1 cellular context compared by ENCODE assay signal in genomic region chr20:21767739-21768223, GRCh38.
TF ChIP-seq lines count a peak whose summit lies in the region.

No MANE protein-coding gene starts in this region.

TF ChIP-seq in HepG2, 621 proteins besides CTCF, POLR2A, EP300 and RAD21 (continued from another document and continues in another):
- TF ChIP-seq ZNF574 (CRISPR knock-in tag; IDR thresholded peaks at IDR 0.05) (peak; percentile 24), ZNF550 (CRISPR knock-in tag; IDR thresholded peaks at IDR 0.05; ENCODE audit: borderline replicate concordance) (no peak), ARNTL (CRISPR knock-in tag; IDR thresholded peaks at IDR 0.05) (0 out of 2 replicates have a peak, but pooled peaks have one; percentile 48), ZNF577 (CRISPR knock-in tag; IDR thresholded peaks at IDR 0.05; ENCODE audit: borderline replicate concordance, low read depth) (no peak), ZNF414 (CRISPR knock-in tag; IDR thresholded peaks at IDR 0.05) (no peak), ARNT2 (CRISPR knock-in tag; IDR thresholded peaks at IDR 0.05; ENCODE audit: low read depth) (no peak), ZNF878 (CRISPR knock-in tag; IDR thresholded peaks at IDR 0.05) (no peak), DMTF1 (CRISPR knock-in tag; IDR thresholded peaks at IDR 0.05) (no peak), ZKSCAN5 (CRISPR knock-in tag; IDR thresholded peaks at IDR 0.05) (no peak), CREBL2 (CRISPR knock-in tag; IDR thresholded peaks at IDR 0.05; ENCODE audit: borderline replicate concordance) (no peak), HOXA3 (CRISPR knock-in tag; IDR thresholded peaks at IDR 0.05) (no peak), ZNF678 (CRISPR knock-in tag; IDR thresholded peaks at IDR 0.05) (no peak), DR1 (CRISPR knock-in tag; IDR thresholded peaks at IDR 0.05) (no peak), ZNF781 (CRISPR knock-in tag; IDR thresholded peaks at IDR 0.05; ENCODE audit: borderline replicate concordance, not compliant biosample characterization) (no peak), TFDP1 (CRISPR knock-in tag; IDR thresholded peaks at IDR 0.05; ENCODE audit: borderline replicate concordance) (peak; percentile 40; the same call in 1 of the 2 replicates), ZNF17 (CRISPR knock-in tag; IDR thresholded peaks at IDR 0.05) (no peak), GPN1 (CRISPR knock-in tag; IDR thresholded peaks at IDR 0.05; ENCODE audit: borderline replicate concordance) (no peak), TEAD3 (CRISPR knock-in tag; optimal IDR thresholded peaks at IDR 0.05; ENCODE audit: borderline replicate concordance) (peak; percentile 96), ZFP90 (CRISPR knock-in tag; IDR thresholded peaks at IDR 0.05; ENCODE audit: borderline replicate concordance) (no peak), E2F5 (CRISPR knock-in tag; conservative IDR thresholded peaks at IDR 0.05) (no peak), ZNF317 (CRISPR knock-in tag; IDR thresholded peaks at IDR 0.05) (no peak), REXO4 (CRISPR knock-in tag; IDR thresholded peaks at IDR 0.05; ENCODE audit: borderline replicate concordance) (no peak), ZNF547 (CRISPR knock-in tag; IDR thresholded peaks at IDR 0.05) (no peak), SP4 (CRISPR knock-in tag; IDR thresholded peaks at IDR 0.05) (no peak), MED1 (CRISPR knock-in tag; IDR thresholded peaks at IDR 0.05) (no peak), ZNF230 (CRISPR knock-in tag; IDR thresholded peaks at IDR 0.05) (no peak), RARG (CRISPR knock-in tag; IDR thresholded peaks at IDR 0.05; ENCODE audit: low read depth) (no peak), AKNA (CRISPR knock-in tag; IDR thresholded peaks at IDR 0.05; ENCODE audit: borderline replicate concordance) (no peak), SRY (CRISPR knock-in tag; IDR thresholded peaks at IDR 0.05) (no peak), ZNF883 (CRISPR knock-in tag; IDR thresholded peaks at IDR 0.05; ENCODE audit: not compliant biosample characterization) (no peak), MED13 (CRISPR knock-in tag; IDR thresholded peaks at IDR 0.05) (no peak), ZNF510 (CRISPR knock-in tag; IDR thresholded peaks at IDR 0.05; ENCODE audit: low read depth) (no peak), NRL (CRISPR knock-in tag; IDR thresholded peaks at IDR 0.05; ENCODE audit: borderline replicate concordance) (no peak), TAF1 (CRISPR knock-in tag; IDR thresholded peaks at IDR 0.05) (no peak), ATF5 (CRISPR knock-in tag; IDR thresholded peaks at IDR 0.05; ENCODE audit: low read depth) (no peak)
- TF ChIP-seq, protein P1, sequence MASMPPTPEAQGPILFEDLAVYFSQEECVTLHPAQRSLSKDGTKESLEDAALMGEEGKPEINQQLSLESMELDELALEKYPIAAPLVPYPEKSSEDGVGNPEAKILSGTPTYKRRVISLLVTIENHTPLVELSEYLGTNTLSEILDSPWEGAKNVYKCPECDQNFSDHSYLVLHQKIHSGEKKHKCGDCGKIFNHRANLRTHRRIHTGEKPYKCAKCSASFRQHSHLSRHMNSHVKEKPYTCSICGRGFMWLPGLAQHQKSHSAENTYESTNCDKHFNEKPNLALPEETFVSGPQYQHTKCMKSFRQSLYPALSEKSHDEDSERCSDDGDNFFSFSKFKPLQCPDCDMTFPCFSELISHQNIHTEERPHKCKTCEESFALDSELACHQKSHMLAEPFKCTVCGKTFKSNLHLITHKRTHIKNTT (CRISPR knock-in tag; IDR thresholded peaks at IDR 0.05): no peak
- TF ChIP-seq, protein P2, sequence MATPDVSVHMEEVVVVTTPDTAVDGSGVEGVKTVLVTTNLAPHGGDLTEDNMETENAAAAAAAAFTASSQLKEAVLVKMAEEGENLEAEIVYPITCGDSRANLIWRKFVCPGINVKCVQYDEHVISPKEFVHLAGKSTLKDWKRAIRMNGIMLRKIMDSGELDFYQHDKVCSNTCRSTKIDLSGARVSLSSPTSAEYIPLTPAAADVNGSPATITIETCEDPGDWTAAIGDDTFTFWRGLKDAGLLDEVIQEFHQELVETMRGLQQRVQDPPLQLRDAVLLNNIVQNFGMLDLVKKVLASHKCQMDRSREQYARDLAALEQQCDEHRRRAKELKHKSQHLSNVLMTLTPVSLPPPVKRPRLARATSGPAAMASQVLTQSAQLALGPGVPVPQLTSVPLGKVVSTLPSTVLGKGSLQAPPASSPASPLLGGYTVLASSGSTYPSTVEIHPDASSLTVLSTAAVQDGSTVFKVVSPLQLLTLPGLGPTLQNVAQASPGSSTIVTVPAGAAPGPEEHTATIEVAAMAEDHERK (CRISPR knock-in tag; IDR thresholded peaks at IDR 0.05; ENCODE audit: low read depth): no peak
- TF ChIP-seq, protein P3, sequence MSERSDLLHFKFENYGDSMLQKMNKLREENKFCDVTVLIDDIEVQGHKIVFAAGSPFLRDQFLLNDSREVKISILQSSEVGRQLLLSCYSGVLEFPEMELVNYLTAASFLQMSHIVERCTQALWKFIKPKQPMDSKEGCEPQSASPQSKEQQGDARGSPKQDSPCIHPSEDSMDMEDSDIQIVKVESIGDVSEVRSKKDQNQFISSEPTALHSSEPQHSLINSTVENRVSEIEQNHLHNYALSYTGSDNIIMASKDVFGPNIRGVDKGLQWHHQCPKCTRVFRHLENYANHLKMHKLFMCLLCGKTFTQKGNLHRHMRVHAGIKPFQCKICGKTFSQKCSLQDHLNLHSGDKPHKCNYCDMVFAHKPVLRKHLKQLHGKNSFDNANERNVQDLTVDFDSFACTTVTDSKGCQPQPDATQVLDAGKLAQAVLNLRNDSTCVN (CRISPR knock-in tag; IDR thresholded peaks at IDR 0.05; ENCODE audit: borderline replicate concordance): 0 out of 2 replicates have a peak, but pooled peaks have one; percentile 51
- TF ChIP-seq, protein P4, sequence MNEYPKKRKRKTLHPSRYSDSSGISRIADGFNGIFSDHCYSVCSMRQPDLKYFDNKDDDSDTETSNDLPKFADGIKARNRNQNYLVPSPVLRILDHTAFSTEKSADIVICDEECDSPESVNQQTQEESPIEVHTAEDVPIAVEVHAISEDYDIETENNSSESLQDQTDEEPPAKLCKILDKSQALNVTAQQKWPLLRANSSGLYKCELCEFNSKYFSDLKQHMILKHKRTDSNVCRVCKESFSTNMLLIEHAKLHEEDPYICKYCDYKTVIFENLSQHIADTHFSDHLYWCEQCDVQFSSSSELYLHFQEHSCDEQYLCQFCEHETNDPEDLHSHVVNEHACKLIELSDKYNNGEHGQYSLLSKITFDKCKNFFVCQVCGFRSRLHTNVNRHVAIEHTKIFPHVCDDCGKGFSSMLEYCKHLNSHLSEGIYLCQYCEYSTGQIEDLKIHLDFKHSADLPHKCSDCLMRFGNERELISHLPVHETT (CRISPR knock-in tag; conservative IDR thresholded peaks at IDR 0.05): no peak
- TF ChIP-seq, protein P5, sequence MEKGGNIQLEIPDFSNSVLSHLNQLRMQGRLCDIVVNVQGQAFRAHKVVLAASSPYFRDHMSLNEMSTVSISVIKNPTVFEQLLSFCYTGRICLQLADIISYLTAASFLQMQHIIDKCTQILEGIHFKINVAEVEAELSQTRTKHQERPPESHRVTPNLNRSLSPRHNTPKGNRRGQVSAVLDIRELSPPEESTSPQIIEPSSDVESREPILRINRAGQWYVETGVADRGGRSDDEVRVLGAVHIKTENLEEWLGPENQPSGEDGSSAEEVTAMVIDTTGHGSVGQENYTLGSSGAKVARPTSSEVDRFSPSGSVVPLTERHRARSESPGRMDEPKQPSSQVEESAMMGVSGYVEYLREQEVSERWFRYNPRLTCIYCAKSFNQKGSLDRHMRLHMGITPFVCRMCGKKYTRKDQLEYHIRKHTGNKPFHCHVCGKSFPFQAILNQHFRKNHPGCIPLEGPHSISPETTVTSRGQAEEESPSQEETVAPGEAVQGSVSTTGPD (CRISPR knock-in tag; IDR thresholded peaks at IDR 0.05): no peak
